19 cellular contexts compared by ENCODE assay signal in the genomic region with DNA sequence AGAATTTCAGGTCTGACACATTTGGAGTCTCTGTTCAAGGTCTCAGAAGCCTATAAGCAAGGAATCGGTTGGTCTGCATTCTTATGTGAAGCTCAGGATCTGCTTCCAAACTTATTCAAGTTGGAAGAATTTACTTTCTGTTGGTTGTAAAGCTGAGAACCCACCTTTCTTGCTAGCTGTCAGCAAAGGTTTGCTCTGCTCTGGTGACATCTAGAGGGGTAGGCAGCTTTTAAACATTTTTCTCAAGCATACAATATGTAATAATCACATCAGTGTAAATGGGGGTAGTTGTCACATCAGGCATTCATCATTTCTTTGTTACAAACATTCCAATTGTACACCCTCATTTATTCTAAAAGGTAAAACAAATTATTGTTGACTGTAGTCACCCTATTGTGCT.
DNase-seq lines count a peak whose midpoint lies in the region; ATAC-seq and TF ChIP-seq lines count a peak whose summit lies in the region.
"Had no signal": no experiment of that assay in that cellular context is flagged by ENCODE, and none has a peak within 500 bp of the region (broad histone marks: within the 10 kb centered on the region; RNA-seq: fewer than 3 reads in every experiment).

No MANE protein-coding gene starts in this region.

- no peak overlapping the region for H3K27ac Mint-ChIP-seq in GM23338
- H3K27ac Mint-ChIP-seq: T-cell had no signal

- peaks cover 26% of the 10 kb centered on the region for H3K4me1 Mint-ChIP-seq in GM23338
- H3K4me1 Mint-ChIP-seq: T-cell had no signal

- 83 to 96% (median 92%) methylated on average over 1 of the region's 1 CpG for WGBS in psoas muscle, 3 donors

- peak; percentile 4 for DNase-seq in DMS53 (lab: John Stamatoyannopoulos, UW)
- no peak for DNase-seq in DMS53 treated with DMSO at 0.1 percent for 48 hours (lab: John Stamatoyannopoulos, UW; ENCODE audit: unreplicated experiment)
- DNase-seq in GM23338 (ENCODE audit: low spot score), result no peak
- peak; percentile 17 for DNase-seq in NCI-H69 (lab: John Stamatoyannopoulos, UW)
- DNase-seq in epithelial cell of esophagus (ENCODE audit: low read depth), result peak; percentile 1
- no peak for DNase-seq in psoas muscle
- DNase-seq in substantia nigra (lab: John Stamatoyannopoulos, UW), result no peak
- DNase-seq: 8988T; C1 segment of cervical spinal cord; DND-41; KBM-7; NCI-H1105; NCI-H187; NCI-H510A; NK-92 treated with Interleukin-12 subunit alpha and Interleukin-12 subunit beta, amount 100 ng/mL, for 24 hours; PC-9; T-cell had no signal

- H3K9me3 Mint-ChIP-seq in GM23338, result no peaks in the 10 kb centered on the region; the same call in 2 of the 3 replicates

- H3K4me2 ChIP-seq in GM23338, result no peak overlapping the region
- H3K4me2 ChIP-seq: PC-9 had no signal

- no peaks in the 10 kb centered on the region for H4K20me1 ChIP-seq in GM23338 (replicated peaks; ENCODE audit: insufficient read depth)

- H3K36me3 ChIP-seq in GM23338 (ENCODE audit: insufficient read depth) (no peaks in the 10 kb centered on the region), psoas muscle (ENCODE audit: insufficient read depth in 1 of 2, low read depth in 1 of 2) (no peaks in the 10 kb centered on the region)

- H3K27ac ChIP-seq in GM23338 (ENCODE audit: low read depth), result no peak overlapping the region; the same call in 1 of the 2 replicates
- H3K27ac ChIP-seq in psoas muscle, result no peak overlapping the region
- H3K27ac ChIP-seq in substantia nigra (ENCODE audit: low read depth, low read length, poor library complexity, severe bottlenecking), result no peak overlapping the region
- H3K27ac ChIP-seq: PC-9, SK-N-MC had no signal

- no peak overlapping the region for H3K4me3 Mint-ChIP-seq in GM23338
- H3K4me3 Mint-ChIP-seq: T-cell had no signal

- H3K9me3 ChIP-seq in psoas muscle, result no peaks in the 10 kb centered on the region

- no peaks in the 10 kb centered on the region for H3K27me3 Mint-ChIP-seq in GM23338 (ENCODE audit: insufficient read depth, low read depth, poor library complexity)
- H3K27me3 Mint-ChIP-seq: T-cell had no signal

- TF ChIP-seq CTCF in GM23338 (conservative IDR thresholded peaks at IDR 0.05; ENCODE audit: low read depth in 2 of 2) (peak; percentile 18 to 54; a peak in 2 of 4 replicates), epithelial cell of esophagus (IDR thresholded peaks at IDR 0.05; ENCODE audit: insufficient read depth, low read depth, low read length, missing control alignments) (no peak), psoas muscle (IDR thresholded peaks at IDR 0.05) (no peak)

- H3K4me3 ChIP-seq in GM23338 (no peak overlapping the region), epithelial cell of esophagus (ENCODE audit: low read length) (no peak overlapping the region), psoas muscle (no peak overlapping the region)
- H3K4me3 ChIP-seq: PC-9, SK-N-MC had no signal

- H3K4me1 ChIP-seq in GM23338 (ENCODE audit: insufficient read depth), result peaks cover 12% of the 10 kb centered on the region; the same call in 1 of the 2 replicates
- H3K4me1 ChIP-seq in psoas muscle, result no peaks in the 10 kb centered on the region

- ATAC-seq in GM23338, result no peak
- ATAC-seq in psoas muscle, result no peak
- no peak for ATAC-seq in GM19463 (IDR thresholded peaks at IDR 0.05; ENCODE audit: unreplicated experiment)
- ATAC-seq: T-cell had no signal

- no peaks in the 10 kb centered on the region for H3K27me3 ChIP-seq in GM23338 (ENCODE audit: insufficient read depth)
- H3K27me3 ChIP-seq in psoas muscle (ENCODE audit: insufficient read depth in 3 of 3, low read length in 2 of 3), result no peaks in the 10 kb centered on the region

- intact Hi-C loops in psoas muscle (cut with DNase I), result no loop called here

- H2AFZ ChIP-seq in GM23338, result no peak overlapping the region
- H2AFZ ChIP-seq: PC-9 had no signal

- peaks cover 7% of the 10 kb centered on the region; the same call in 1 of the 2 replicates for H3K9me2 ChIP-seq in GM23338 (ENCODE audit: insufficient read depth)

- H3K79me2 ChIP-seq in GM23338 (replicated peaks; ENCODE audit: insufficient read depth), result no peaks in the 10 kb centered on the region

- no peaks in the 10 kb centered on the region for H3F3A ChIP-seq in GM23338 (replicated peaks; ENCODE audit: low read depth)

- no peaks in the 10 kb centered on the region for H3K36me3 Mint-ChIP-seq in GM23338 (ENCODE audit: low read depth)
- H3K36me3 Mint-ChIP-seq: T-cell had no signal

TF ChIP-seq in GM23338, 12 proteins besides CTCF, POLR2A, EP300 and RAD21 (continues in another document):
- TF ChIP-seq CREB1 (CRISPR knock-in tag; IDR thresholded peaks at IDR 0.05; ENCODE audit: low read depth) (no peak), JUNB (IDR thresholded peaks at IDR 0.05; ENCODE audit: unreplicated experiment) (no peak), NANOG (IDR thresholded peaks at IDR 0.05; ENCODE audit: borderline replicate concordance) (no peak), EZH2 (IDR thresholded peaks at IDR 0.05; ENCODE audit: low read depth, unreplicated experiment) (no peak), ZNF462 (CRISPR knock-in tag; IDR thresholded peaks at IDR 0.05) (no peak), ZNF114 (CRISPR knock-in tag; IDR thresholded peaks at IDR 0.05) (no peak), STAT1 (IDR thresholded peaks at IDR 0.05; ENCODE audit: unreplicated experiment) (no peak), EZH2phosphoT487 (IDR thresholded peaks at IDR 0.05; ENCODE audit: unreplicated experiment) (no peak), ETS1 (IDR thresholded peaks at IDR 0.05) (no peak), ZNF331 (CRISPR knock-in tag; IDR thresholded peaks at IDR 0.05; ENCODE audit: low read depth) (no peak), POLR2AphosphoS5 (IDR thresholded peaks at IDR 0.05; ENCODE audit: low read depth) (no peak)

Comparison
In these comparisons a context has a peak if more than half of its experiments do, and no peak if none do; other contexts are left out.
1. DNase-seq: peak in DMS53 (single experiment), NCI-H69 (single experiment) and epithelial cell of esophagus (single experiment); none in DMS53 treated with DMSO at 0.1 percent for 48 hours (single experiment), GM23338 (single experiment), psoas muscle (0 of 2) and substantia nigra (0 of 49).
2. CTCF ChIP-seq: peak in GM23338 (2 of 2); none in epithelial cell of esophagus (single experiment) and psoas muscle (single experiment).